Comparison of ENCODE assay signal across 8 cellular contexts in the genomic region with DNA sequence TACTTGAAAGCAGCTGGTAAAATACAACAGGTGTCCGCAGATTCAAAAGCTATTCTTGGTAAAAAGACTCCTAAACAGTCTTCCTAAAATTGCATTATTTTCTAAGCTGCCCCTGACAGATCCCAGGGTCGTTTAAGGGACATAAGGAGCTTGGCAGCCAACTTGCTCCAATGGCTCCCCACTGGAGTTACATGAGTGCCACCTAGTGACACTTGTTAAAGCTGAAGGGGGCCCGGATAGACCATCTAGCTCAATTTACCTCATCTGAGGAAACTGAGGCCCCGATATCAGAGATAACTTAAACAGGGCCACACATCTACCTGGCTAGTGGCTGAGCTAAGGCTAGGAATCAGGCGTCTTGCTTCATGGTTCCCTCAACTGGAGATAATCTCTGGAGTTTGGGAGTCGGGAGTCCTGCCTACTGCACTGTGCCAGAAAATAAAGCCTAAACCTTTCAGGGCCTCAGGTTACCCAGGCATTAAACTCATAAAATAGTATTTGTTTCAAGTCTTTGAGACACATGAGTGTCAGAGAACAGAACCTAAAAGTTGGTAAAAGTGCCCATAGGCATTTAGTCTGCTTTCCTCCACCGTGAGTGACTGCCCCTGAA. TPM values are rescaled to one million over a fixed set of nuclear protein-coding genes. Genes with fewer than 3 reads are reported as not detected.
A peak's percentile ranks its signal among the peaks of the same experiment; 100 is the strongest.
DNase-seq lines count a peak whose midpoint lies in the region; ATAC-seq and TF ChIP-seq lines count a peak whose summit lies in the region.

No MANE protein-coding gene starts in this region.

- ATAC-seq in GM18508 (IDR thresholded peaks at IDR 0.05; ENCODE audit: insufficient read depth, unreplicated experiment) = peak; percentile 48

- H3K27ac ChIP-seq in C4-2B = no peak overlapping the region

- peak; percentile 84 for TF ChIP-seq CTCF in C4-2B (conservative IDR thresholded peaks at IDR 0.05)

- peak; percentile 49 for DNase-seq in HK-2 (ENCODE audit: unreplicated experiment)
- peak; percentile 55 for DNase-seq in NOMO-1 treated with DMSO at 0.1 percent for 48 hours (lab: John Stamatoyannopoulos, UW; ENCODE audit: unreplicated experiment)
- peak in 38 of 56 donors; percentile 1 to 57 (median 16) for DNase-seq in amygdala (lab: John Stamatoyannopoulos, UW)
- peak; percentile 53 for DNase-seq in hepatic stellate cell (ENCODE audit: low spot score)
- DNase-seq in renal cortical epithelial cell (ENCODE audit: low read depth) = peak; percentile 55
- no peak for DNase-seq in cerebellar nuclear complex (lab: John Stamatoyannopoulos, UW)

RNA-seq across cellular contexts. Expression of gene TBC1D23, which starts 6.5 kb away (rescaled TPM):
- total RNA-seq in renal cortical epithelial cell = 69.3 and 87.7 TPM in 2 replicates

Comparison
In these comparisons a context has a peak if more than half of its experiments do, and no peak if none do; other contexts are left out.
1. DNase-seq: peak in HK-2 (single experiment), NOMO-1 treated with DMSO at 0.1 percent for 48 hours (single experiment), amygdala (38 of 56), hepatic stellate cell (single experiment) and renal cortical epithelial cell (single experiment); none in cerebellar nuclear complex (0 of 2).